In genomic region chr18:57916684-57917083, GRCh38 we compare ENCODE assay signal across 21 cellular contexts.
DNase-seq lines count a peak whose midpoint lies in the region; ATAC-seq and TF ChIP-seq lines count a peak whose summit lies in the region.
"Had no signal": no experiment of that assay in that cellular context is flagged by ENCODE, and none has a peak within 500 bp of the region (broad histone marks: within the 10 kb centered on the region; RNA-seq: fewer than 3 reads in every experiment).

No MANE protein-coding gene starts in this region.

- DNase-seq in AML-193 (lab: John Stamatoyannopoulos, UW) (peak; percentile 42 to 46), Kasumi-1 (lab: John Stamatoyannopoulos, UW) (peak; percentile 24 to 48), SKM-1 treated with dmso at 0.1 percent for 144 hours (lab: John Stamatoyannopoulos, UW; ENCODE audit: unreplicated experiment) (peak; percentile 39), NCI-H2081 (lab: John Stamatoyannopoulos, UW) (no peak), spleen (no peak), mesendoderm (no peak)
- DNase-seq: BE2C; Caco-2; cerebellar nuclear complex; effector CD4-positive, alpha-beta T cell; KBM-7; NCI-H187 treated with DMSO at 0.1 percent for 48 hours; SHP77 treated with DMSO at 0.1 percent for 48 hours; stimulated activated CD4-positive, alpha-beta T cell treated with anti-CD3 and anti-CD28 coated beads, Interleukin-4, amount 100 ng/mL, for 1 hour; thyroid gland had no signal

- no peak for ATAC-seq in GM19351 (IDR thresholded peaks at IDR 0.05; ENCODE audit: unreplicated experiment)
- ATAC-seq: esophagus mucosa; stimulated activated naive CD8-positive, alpha-beta T cell treated with anti-CD3 and anti-CD28 coated beads, Interleukin-15, Interleukin-2, amounts not matched to agents 100 U/mL and 50 U/mL, for 24 hours had no signal

- H3K27me3 ChIP-seq in layer of hippocampus (ENCODE audit: control insufficient read depth, insufficient read depth, low read length): no peaks in the 10 kb centered on the region
- H3K27me3 ChIP-seq in spleen (replicated peaks in 1 of 7): no peaks in the 10 kb centered on the region
- no peaks in the 10 kb centered on the region for H3K27me3 ChIP-seq in mesendoderm (ENCODE audit: insufficient read depth, low read length, poor library complexity)
- H3K27me3 ChIP-seq: BE2C, thyroid gland had no signal

- no peak overlapping the region for H3K4ac ChIP-seq in mesendoderm (ENCODE audit: low read depth, low read length)

- no peak overlapping the region for H3K9ac ChIP-seq in mesendoderm (ENCODE audit: low read length)

- H3K36me3 ChIP-seq in spleen (no peaks in the 10 kb centered on the region), mesendoderm (ENCODE audit: control insufficient read depth, insufficient read depth, low read length) (no peaks in the 10 kb centered on the region)
- H3K36me3 ChIP-seq: BE2C, thyroid gland had no signal

- H2BK5ac ChIP-seq in mesendoderm (ENCODE audit: low read length): no peak overlapping the region

- peaks cover 0 to 8% (median 0%) of the 10 kb centered on the region in 6 donors for H3K4me1 ChIP-seq in spleen
- H3K4me1 ChIP-seq in mesendoderm (ENCODE audit: control insufficient read depth, low read depth, low read length): no peaks in the 10 kb centered on the region
- H3K4me1 ChIP-seq: BE2C, Caco-2, thyroid gland had no signal

- no peak for TF ChIP-seq POLR2A in spleen (IDR thresholded peaks at IDR 0.05)

- no peak overlapping the region for H3K23ac ChIP-seq in mesendoderm (ENCODE audit: low read length)

- no peak overlapping the region for H2BK15ac ChIP-seq in mesendoderm (replicated peaks; ENCODE audit: low read depth)

- intact Hi-C loops in spleen (cut with DNase I; ENCODE audit: low total_unique reads): no loop called here

- no peak overlapping the region for H2AK5ac ChIP-seq in mesendoderm (ENCODE audit: low read length)

- H4K5ac ChIP-seq in mesendoderm (ENCODE audit: low read length): no peak overlapping the region

- H3K56ac ChIP-seq in mesendoderm (ENCODE audit: low read length): no peak overlapping the region

- no peaks in the 10 kb centered on the region for H3K9me3 ChIP-seq in spleen
- H3K9me3 ChIP-seq: BE2C, Caco-2, thyroid gland had no signal

- no peak for TF ChIP-seq CTCF in spleen (IDR thresholded peaks at IDR 0.05 in 8 of 11, conservative IDR thresholded peaks at IDR 0.05 in 3 of 11)

- H3K27ac ChIP-seq in layer of hippocampus (ENCODE audit: low read depth, low read length): peak overlapping the region; percentile 59
- peak overlapping the region in 1 of 8 donors; percentile 38 for H3K27ac ChIP-seq in spleen
- no peak overlapping the region for H3K27ac ChIP-seq in mesendoderm (ENCODE audit: low read depth, low read length)
- H3K27ac ChIP-seq: thyroid gland, VCaP had no signal

- no peak overlapping the region for H3K18ac ChIP-seq in mesendoderm (ENCODE audit: low read length)

- no peaks in the 10 kb centered on the region for H3K79me1 ChIP-seq in mesendoderm (ENCODE audit: low read length)

- no peak overlapping the region for H4K8ac ChIP-seq in mesendoderm (ENCODE audit: low read depth, low read length)

- WGBS in spleen, 5 donors: 62 to 70% (median 70%) methylated on average over 3 of the region's 3 CpGs
- no CpG with 5 or more reads among the region's 3 CpGs for WGBS in mesendoderm (ENCODE audit: extremely low coverage, insufficient coverage, low lambda C conversion rate)

- no peak overlapping the region for H2BK120ac ChIP-seq in mesendoderm (ENCODE audit: low read depth, low read length)

- no peak overlapping the region for H3K4me2 ChIP-seq in mesendoderm (ENCODE audit: low read length)

- H3K4me3 ChIP-seq in spleen: no peak overlapping the region
- H3K4me3 ChIP-seq in mesendoderm (ENCODE audit: low read length): no peak overlapping the region
- H3K4me3 ChIP-seq: lung, thyroid gland had no signal

- no peaks in the 10 kb centered on the region for H3K79me2 ChIP-seq in mesendoderm (ENCODE audit: control insufficient read depth, insufficient read depth, low read length)

Comparison
In these comparisons a context has a peak if more than half of its experiments do, and no peak if none do; other contexts are left out.
1. DNase-seq: peak in AML-193 (2 of 2), Kasumi-1 (2 of 2) and SKM-1 treated with dmso at 0.1 percent for 144 hours (single experiment); none in NCI-H2081 (0 of 2), spleen (single experiment) and mesendoderm (single experiment).